31 cellular contexts compared by ENCODE assay signal in genomic region chr13:37682496-37682895, GRCh38.
DNase-seq lines count a peak whose midpoint lies in the region; ATAC-seq, FAIRE-seq and TF ChIP-seq lines count a peak whose summit lies in the region.
"Had no signal": no experiment of that assay in that cellular context is flagged by ENCODE, and none has a peak within 500 bp of the region (broad histone marks: within the 10 kb centered on the region; RNA-seq: fewer than 3 reads in every experiment).

No MANE protein-coding gene starts in this region.

- no peak for TF ChIP-seq POLR2A in endothelial cell of umbilical vein (IDR thresholded peaks at IDR 0.05; ENCODE audit: low read depth, low read length)

- no peaks in the 10 kb centered on the region for H4K20me1 ChIP-seq in endothelial cell of umbilical vein (replicated peaks; ENCODE audit: control insufficient read depth, extremely low read depth, insufficient read depth, low read length)
- H4K20me1 ChIP-seq: BLaER1 had no signal

- peaks cover 56% of the 10 kb centered on the region for H3K4me1 Mint-ChIP-seq in HFFc6 (ENCODE audit: low read depth)
- peaks cover 18% of the 10 kb centered on the region for H3K4me1 Mint-ChIP-seq in neural crest cell
- H3K4me1 Mint-ChIP-seq: activated CD4-positive, alpha-beta T cell treated with anti-CD3 and anti-CD28 coated beads for 36 hours; IgD-negative memory B cell; immature natural killer cell; memory B cell; naive B cell had no signal

- H2AFZ ChIP-seq in endothelial cell of umbilical vein (ENCODE audit: low read depth, low read length), result peak overlapping the region; percentile 26

- no peak overlapping the region for H3K4me3 ChIP-seq in endothelial cell of umbilical vein (replicated peaks in 1 of 3; ENCODE audit: insufficient read depth in 1 of 3, low read depth in 1 of 3, low read length in 3 of 3)
- H3K4me3 ChIP-seq in upper lobe of right lung, result no peak overlapping the region
- H3K4me3 ChIP-seq: BLaER1, suprapubic skin had no signal

- H3K27me3 ChIP-seq in endothelial cell of umbilical vein (ENCODE audit: control insufficient read depth in 2 of 2, insufficient read depth in 2 of 2, low read length in 2 of 2) (no peaks in the 10 kb centered on the region), upper lobe of right lung (no peaks in the 10 kb centered on the region)
- H3K27me3 ChIP-seq: BLaER1, suprapubic skin had no signal

- H3K4me1 ChIP-seq in endothelial cell of umbilical vein (ENCODE audit: control insufficient read depth, extremely low read depth, insufficient read depth, low read length), result peaks cover 21% of the 10 kb centered on the region
- no peaks in the 10 kb centered on the region for H3K4me1 ChIP-seq in upper lobe of right lung
- H3K4me1 ChIP-seq: BLaER1, suprapubic skin had no signal

- POLR2A ChIA-PET in endothelial cell of umbilical vein (lab: Charles Lee), result interaction anchor here (0.7 kb wide), 1 partner anchor 9 kb away, joined by 5 read pairs; no protein-coding TSS in a partner anchor

- FAIRE-seq in endothelial cell of umbilical vein (lab: Jason Lieb, UNC), result no peak
- FAIRE-seq: bronchial epithelial cell, GM12892 had no signal

- ATAC-seq in upper lobe of right lung, result no peak
- ATAC-seq in HG03520 (IDR thresholded peaks at IDR 0.05; ENCODE audit: unreplicated experiment), result no peak
- ATAC-seq in HG02938 (IDR thresholded peaks at IDR 0.05; ENCODE audit: unreplicated experiment), result no peak
- ATAC-seq: activated CD4-positive, alpha-beta T cell treated with anti-CD3 and anti-CD28 coated beads for 36 hours; left colon had no signal

- H3K9ac ChIP-seq in endothelial cell of umbilical vein (replicated peaks; ENCODE audit: extremely low read depth, insufficient read depth, low read length), result peak overlapping the region; percentile 73
- H3K9ac ChIP-seq: BLaER1 had no signal

- peak overlapping the region; percentile 86 for H3K27ac Mint-ChIP-seq in HFFc6
- H3K27ac Mint-ChIP-seq in neural crest cell (ENCODE audit: unreplicated experiment), result peak overlapping the region; percentile 28
- H3K27ac Mint-ChIP-seq: activated CD4-positive, alpha-beta T cell treated with anti-CD3 and anti-CD28 coated beads for 36 hours; activated T-helper 2 cell treated with anti-CD3 and anti-CD28 coated beads, Interferon-gamma antibody, Interleukin-2, Interleukin-4, amounts not matched to agents 10 μg/mL and 5 μg/mL and 100 μg/mL, durations not matched to agents 14 hours and 24 hours and 36 hours; IgD-negative memory B cell; immature natural killer cell; memory B cell; naive B cell had no signal

- no peaks in the 10 kb centered on the region for H3K9me1 ChIP-seq in endothelial cell of umbilical vein (replicated peaks; ENCODE audit: control insufficient read depth, extremely low read depth, insufficient read depth, low read length)

- H3K36me3 Mint-ChIP-seq in HFFc6 (ENCODE audit: low read depth) (peaks cover 14% of the 10 kb centered on the region; the same call in 1 of the 2 replicates), neural crest cell (ENCODE audit: low read depth) (no peaks in the 10 kb centered on the region)
- H3K36me3 Mint-ChIP-seq: IgD-negative memory B cell, immature natural killer cell, memory B cell, naive B cell had no signal

- H3K27me3 Mint-ChIP-seq in HFFc6 (ENCODE audit: insufficient read depth) (no peaks in the 10 kb centered on the region), neural crest cell (ENCODE audit: low read depth) (no peaks in the 10 kb centered on the region)
- H3K27me3 Mint-ChIP-seq: activated CD4-positive, alpha-beta T cell treated with anti-CD3 and anti-CD28 coated beads for 36 hours; IgD-negative memory B cell; memory B cell; naive B cell had no signal

- dilution Hi-C loops in endothelial cell of umbilical vein (cut with MboI; ENCODE audit: extremely low pct_ligation_motif_present, low sequenced_read_pairs), result no loop called here

- peak overlapping the region; percentile 58; the same call in 1 of the 2 replicates for H3K4me3 Mint-ChIP-seq in HFFc6
- H3K4me3 Mint-ChIP-seq in neural crest cell, result no peak overlapping the region
- H3K4me3 Mint-ChIP-seq: activated CD4-positive, alpha-beta T cell treated with anti-CD3 and anti-CD28 coated beads for 36 hours; IgD-negative memory B cell; immature natural killer cell; memory B cell; naive B cell had no signal

- no peaks in the 10 kb centered on the region for H3K9me3 Mint-ChIP-seq in HFFc6
- no peaks in the 10 kb centered on the region for H3K9me3 Mint-ChIP-seq in neural crest cell
- H3K9me3 Mint-ChIP-seq: activated T-helper 2 cell treated with anti-CD3 and anti-CD28 coated beads, Interferon-gamma antibody, Interleukin-2, Interleukin-4, amounts not matched to agents 10 μg/mL and 5 μg/mL and 100 μg/mL, durations not matched to agents 14 hours and 24 hours and 36 hours; IgD-negative memory B cell; memory B cell; naive B cell had no signal

- no peaks in the 10 kb centered on the region for H3K9me3 ChIP-seq in endothelial cell of umbilical vein (replicated peaks; ENCODE audit: control insufficient read depth, insufficient read depth, low read length)
- H3K9me3 ChIP-seq in upper lobe of right lung, result no peaks in the 10 kb centered on the region
- H3K9me3 ChIP-seq: BLaER1, suprapubic skin had no signal

- DNase-seq in HFFc6 (no peak), endothelial cell of umbilical vein (ENCODE audit: low read depth, low spot score) (no peak), neural crest cell (ENCODE audit: low read depth, low spot score) (no peak), upper lobe of right lung (no peak), EL (no peak)
- DNase-seq: activated CD4-positive, alpha-beta T cell treated with anti-CD3 and anti-CD28 coated beads for 36 hours; activated naive CD4-positive, alpha-beta T cell treated with anti-CD3 and anti-CD28 coated beads, Interleukin-2, amount 50 U/mL, for 16 hours; amniotic stem cell; DMS153; effector CD4-positive, alpha-beta T cell; HCEC 1CT; immature natural killer cell; left colon; naive B cell; NCI-H1048; NCI-H187; NCI-H446 treated with DMSO at 0.1 percent for 48 hours; NCI-H82; occipital lobe; stimulated activated naive CD4-positive, alpha-beta T cell; T-helper 9 cell had no signal

- BruUV-seq in endothelial cell of umbilical vein (replicated peaks; lab: Mats Ljungman, UMichigan), result no TSS peak

- CTCF ChIA-PET in endothelial cell of umbilical vein (lab: Charles Lee), result interaction anchor here (0.6 to 2.7 kb wide), 4 partner anchors 17 to 564 kb away, joined by 3 to 10 read pairs (median 4); no protein-coding TSS in a partner anchor

- H3K4me2 ChIP-seq in endothelial cell of umbilical vein (ENCODE audit: insufficient read depth, low read length), result no peak overlapping the region
- H3K4me2 ChIP-seq: BLaER1 had no signal

- H3K36me3 ChIP-seq in endothelial cell of umbilical vein (ENCODE audit: control insufficient read depth in 2 of 2, extremely low read depth in 1 of 2, insufficient read depth in 2 of 2, low read length in 2 of 2) (no peaks in the 10 kb centered on the region), upper lobe of right lung (no peaks in the 10 kb centered on the region)
- H3K36me3 ChIP-seq: BLaER1, suprapubic skin had no signal

- H3K79me2 ChIP-seq in endothelial cell of umbilical vein (ENCODE audit: control insufficient read depth, insufficient read depth, low read length), result no peaks in the 10 kb centered on the region

- TF ChIP-seq CTCF in HFFc6 (IDR thresholded peaks at IDR 0.05) (no peak), endothelial cell of umbilical vein (IDR thresholded peaks at IDR 0.05; ENCODE audit: extremely low read depth in 1 of 2, insufficient read depth in 1 of 2, low read depth in 1 of 2, low read length in 2 of 2) (no peak), neural crest cell (conservative IDR thresholded peaks at IDR 0.05) (no peak), upper lobe of right lung (IDR thresholded peaks at IDR 0.05) (no peak)

- intact Hi-C loops in endothelial cell of umbilical vein (cut with micrococcal nuclease) (loop anchor here (5.0 kb wide), 2 partner anchors 35 to 65 kb away; no protein-coding TSS in a partner anchor), upper lobe of right lung (cut with DNase I) (no loop called here)

- peak overlapping the region; percentile 86 for H3K27ac ChIP-seq in endothelial cell of umbilical vein (ENCODE audit: insufficient read depth, low read depth, low read length)
- H3K27ac ChIP-seq in upper lobe of right lung, result peak overlapping the region; percentile 47
- H3K27ac ChIP-seq: BLaER1, epithelial cell of prostate, suprapubic skin had no signal

TF ChIP-seq in endothelial cell of umbilical vein, 7 proteins besides CTCF, POLR2A, EP300 and RAD21:
- TF ChIP-seq GATA2 (IDR thresholded peaks at IDR 0.05; ENCODE audit: insufficient read depth, insufficient read length, low read depth, low read length), result no peak
TF ChIP-seq in endothelial cell of umbilical vein: peak in this region for 0.
